13 cellular contexts compared by ENCODE assay signal in the genomic region with DNA sequence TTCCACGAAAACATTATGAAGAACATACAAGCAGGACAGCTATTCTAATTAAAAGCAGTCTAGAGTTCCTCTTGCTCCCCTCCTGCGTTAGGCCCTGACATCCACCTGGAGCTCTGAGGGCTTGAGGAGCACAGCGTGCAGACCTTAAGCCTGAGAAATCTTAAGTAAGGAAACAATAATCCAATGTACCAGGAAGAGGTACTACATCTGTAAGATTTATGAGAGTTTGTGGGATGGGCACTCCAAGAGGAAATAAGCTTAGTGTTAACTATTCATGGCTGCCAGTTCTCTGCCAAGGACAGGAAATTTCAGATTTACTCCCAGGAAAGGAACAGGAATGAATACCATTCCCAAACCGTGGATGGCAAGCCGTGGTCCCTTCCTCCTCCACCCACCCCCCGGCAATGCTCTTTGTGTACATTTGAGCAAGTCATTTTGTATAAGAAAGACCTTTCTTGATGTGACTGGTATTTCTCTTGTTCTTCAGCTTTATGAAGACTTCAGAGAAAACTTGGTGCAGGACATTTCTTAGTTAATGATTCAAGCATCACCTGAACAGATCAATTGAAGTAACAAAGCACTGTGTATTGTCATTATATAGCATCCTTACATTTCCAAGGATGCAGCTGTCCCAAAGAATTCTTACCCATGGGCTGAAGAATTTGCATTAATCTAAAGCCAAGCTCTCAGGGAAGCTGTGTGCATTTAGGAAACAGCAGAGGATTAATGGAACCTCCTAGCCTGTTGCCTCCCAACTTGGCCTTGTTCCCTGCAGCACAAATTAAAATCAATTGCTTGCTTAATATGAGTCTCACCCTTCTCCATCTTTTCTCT. TPM values are rescaled to one million over a fixed set of nuclear protein-coding genes. Genes with fewer than 3 reads are reported as not detected.
DNase-seq lines count a peak whose midpoint lies in the region; ATAC-seq, FAIRE-seq and TF ChIP-seq lines count a peak whose summit lies in the region.
"Had no signal": no experiment of that assay in that cellular context is flagged by ENCODE, and none has a peak within 500 bp of the region (broad histone marks: within the 10 kb centered on the region; RNA-seq: fewer than 3 reads in every experiment).

No MANE protein-coding gene starts in this region.

- H3K79me2 ChIP-seq in HepG2 (ENCODE audit: insufficient read depth, low read length): peaks cover 3% of the 10 kb centered on the region

- in situ Hi-C loops in HepG2 (cut with HindIII; ENCODE audit: extremely low pct_ligation_motif_present, low pct_unique_long_range_greater_than_20kb): no loop called here

- H3K4me1 ChIP-seq in HUES48 (ENCODE audit: control insufficient read depth, insufficient read depth, low read length) (peaks cover 25% of the 10 kb centered on the region), HepG2 (ENCODE audit: insufficient read depth, low read length) (peaks cover 57% of the 10 kb centered on the region), suprapubic skin (peaks cover 17% of the 10 kb centered on the region)

- DNase-seq in dermis blood vessel endothelial cell (peak; percentile 53), HepG2 (ENCODE audit: low spot score) (no peak), suprapubic skin (ENCODE audit: low spot score in 2 of 2) (no peak), GM19239 (ENCODE audit: insufficient read length, low spot score) (no peak)
- no peak for DNase-seq in stimulated activated CD4-positive, alpha-beta T cell treated with anti-CD3 and anti-CD28 coated beads, Interleukin-4, amount 100 ng/mL, for 4 hours
- DNase-seq: CD4-positive, alpha-beta T cell; erythroblast; NCI-H146; T-helper 2 cell had no signal

- H3K27me3 ChIP-seq in HUES48 (ENCODE audit: control insufficient read depth, insufficient read depth, low read length) (no peaks in the 10 kb centered on the region), HepG2 (ENCODE audit: control insufficient read depth in 1 of 2, insufficient read depth in 2 of 2, low read length in 2 of 2) (no peaks in the 10 kb centered on the region), suprapubic skin (no peaks in the 10 kb centered on the region)
- H3K27me3 ChIP-seq: tibial artery had no signal

- no peak for TF ChIP-seq CTCF in HepG2 (CRISPR knock-in tag; IDR thresholded peaks at IDR 0.05)
- no peak for TF ChIP-seq CTCF in suprapubic skin (IDR thresholded peaks at IDR 0.05)

- TF ChIP-seq EP300 in HepG2 (IDR thresholded peaks at IDR 0.05; ENCODE audit: low read depth in 2 of 2, low read length in 2 of 2) (no peak), HepG2 (CRISPR knock-in tag; IDR thresholded peaks at IDR 0.05; ENCODE audit: borderline replicate concordance) (no peak), suprapubic skin (IDR thresholded peaks at IDR 0.05) (no peak)

- H3K27ac ChIP-seq in HUES48 (ENCODE audit: low read depth, low read length) (peak overlapping the region; percentile 66), HepG2 (ENCODE audit: extremely low read length, insufficient read depth, low read length) (peak overlapping the region; percentile 26), suprapubic skin (peak overlapping the region; percentile 46)

- no peak for ATAC-seq in HepG2
- ATAC-seq in HG03095 (IDR thresholded peaks at IDR 0.05; ENCODE audit: unreplicated experiment): no peak

- 91% methylated on average over 6 of the region's 6 CpGs for WGBS in HepG2 (ENCODE audit: low lambda C conversion rate)
- 38% methylated on average over 6 of the region's 6 CpGs for WGBS in suprapubic skin

- intact Hi-C loops in HepG2 (cut with micrococcal nuclease; ENCODE audit: unreplicated experiment): no loop called here

- H3K36me3 ChIP-seq in HUES48 (ENCODE audit: control insufficient read depth, insufficient read depth, low read length) (no peaks in the 10 kb centered on the region), HepG2 (replicated peaks in 1 of 2; ENCODE audit: control insufficient read depth in 1 of 2, insufficient read depth in 2 of 2, low read length in 2 of 2) (peaks cover 7 to 22% of the 10 kb centered on the region in 2 experiments), suprapubic skin (peaks cover 21% of the 10 kb centered on the region)

- no TSS peak for BruUV-seq in HepG2 (replicated peaks; lab: Mats Ljungman, UMichigan)

- H3K9me3 ChIP-seq in HUES48 (ENCODE audit: control insufficient read depth, insufficient read depth, low read length): no peaks in the 10 kb centered on the region
- no peaks in the 10 kb centered on the region for H3K9me3 ChIP-seq in HepG2 (ENCODE audit: low read length)
- H3K9me3 ChIP-seq in suprapubic skin: no peaks in the 10 kb centered on the region
- H3K9me3 ChIP-seq: tibial artery had no signal

- H3K9ac ChIP-seq in HUES48 (ENCODE audit: low read depth, low read length): no peak overlapping the region
- no peak overlapping the region for H3K9ac ChIP-seq in HepG2 (ENCODE audit: insufficient read depth, low read depth, low read length)

- H2AFZ ChIP-seq in HepG2 (ENCODE audit: low read length): no peak overlapping the region

- CTCF ChIA-PET in HepG2 (lab: Yijun Ruan, JAX; ENCODE audit: low intra/inter-chr PET ratio, low total read pairs): no interaction called here

- no peak overlapping the region for H3K4me2 ChIP-seq in HepG2 (ENCODE audit: low read depth, low read length)

- TF ChIP-seq POLR2A in HepG2 (IDR thresholded peaks at IDR 0.05; ENCODE audit: insufficient read depth in 1 of 2, low read depth in 2 of 2, low read length in 2 of 2) (no peak), suprapubic skin (IDR thresholded peaks at IDR 0.05) (no peak)

- no peaks in the 10 kb centered on the region for H4K20me1 ChIP-seq in HepG2 (ENCODE audit: insufficient read depth, low read length)

- POLR2A ChIA-PET in HepG2 (lab: Yijun Ruan, JAX): interaction anchor here (1.1 to 1.3 kb wide), 2 partner anchors 23 to 52 kb away, joined by 4 read pairs; no protein-coding TSS in a partner anchor

- no peak overlapping the region; the same call in 1 of the 2 replicates for H3K4me3 ChIP-seq in HUES48 (ENCODE audit: low read depth, low read length)
- H3K4me3 ChIP-seq in HepG2 (replicated peaks in 1 of 3; ENCODE audit: insufficient read depth in 1 of 3, low read depth in 2 of 3, low read length in 3 of 3): no peak overlapping the region
- no peak overlapping the region for H3K4me3 ChIP-seq in suprapubic skin
- H3K4me3 ChIP-seq: tibial artery had no signal

- no peak for TF ChIP-seq RAD21 in HepG2 (CRISPR knock-in tag; IDR thresholded peaks at IDR 0.05)

- FAIRE-seq in HepG2 (lab: Jason Lieb, UNC) (peak; percentile 12), GM19239 (lab: Jason Lieb, UNC) (no peak)
- FAIRE-seq: H54 had no signal

TF ChIP-seq in HepG2, 621 proteins besides CTCF, POLR2A, EP300 and RAD21:
- TF ChIP-seq GABPB1 (CRISPR knock-in tag; IDR thresholded peaks at IDR 0.05): no peak
- TF ChIP-seq, protein P1, sequence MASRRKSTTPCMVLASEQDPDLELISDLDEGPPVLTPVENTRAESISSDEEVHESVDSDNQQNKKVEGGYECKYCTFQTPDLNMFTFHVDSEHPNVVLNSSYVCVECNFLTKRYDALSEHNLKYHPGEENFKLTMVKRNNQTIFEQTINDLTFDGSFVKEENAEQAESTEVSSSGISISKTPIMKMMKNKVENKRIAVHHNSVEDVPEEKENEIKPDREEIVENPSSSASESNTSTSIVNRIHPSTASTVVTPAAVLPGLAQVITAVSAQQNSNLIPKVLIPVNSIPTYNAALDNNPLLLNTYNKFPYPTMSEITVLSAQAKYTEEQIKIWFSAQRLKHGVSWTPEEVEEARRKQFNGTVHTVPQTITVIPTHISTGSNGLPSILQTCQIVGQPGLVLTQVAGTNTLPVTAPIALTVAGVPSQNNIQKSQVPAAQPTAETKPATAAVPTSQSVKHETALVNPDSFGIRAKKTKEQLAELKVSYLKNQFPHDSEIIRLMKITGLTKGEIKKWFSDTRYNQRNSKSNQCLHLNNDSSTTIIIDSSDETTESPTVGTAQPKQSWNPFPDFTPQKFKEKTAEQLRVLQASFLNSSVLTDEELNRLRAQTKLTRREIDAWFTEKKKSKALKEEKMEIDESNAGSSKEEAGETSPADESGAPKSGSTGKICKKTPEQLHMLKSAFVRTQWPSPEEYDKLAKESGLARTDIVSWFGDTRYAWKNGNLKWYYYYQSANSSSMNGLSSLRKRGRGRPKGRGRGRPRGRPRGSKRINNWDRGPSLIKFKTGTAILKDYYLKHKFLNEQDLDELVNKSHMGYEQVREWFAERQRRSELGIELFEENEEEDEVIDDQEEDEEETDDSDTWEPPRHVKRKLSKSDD (CRISPR knock-in tag; IDR thresholded peaks at IDR 0.05; ENCODE audit: low read depth): no peak
- no peak for TF ChIP-seq HMG20A (CRISPR knock-in tag; IDR thresholded peaks at IDR 0.05; ENCODE audit: borderline replicate concordance)
- TF ChIP-seq ZNF879 (CRISPR knock-in tag; IDR thresholded peaks at IDR 0.05): no peak
TF ChIP-seq in HepG2: peak in this region for 0.

RNA-seq across cellular contexts. Expression of a gene that starts 28.7 kb away (rescaled TPM):
- total RNA-seq in dermis blood vessel endothelial cell: 8.0 and 8.7 TPM in 2 replicates
- total RNA-seq in HepG2 (2016; rRNA removed; fragmentation: Illumina TruSeq; extraction: Trizol): 3.2 and 4.0 TPM in 2 replicates
- total RNA-seq in HepG2 (2016; cell fraction: cytosol; rRNA removed; fragmentation: Illumina TruSeq; extraction: Trizol; ENCODE audit: low read depth): 4.3 and 5.3 TPM in 2 replicates
- total RNA-seq in HepG2 (2016; cell fraction: insoluble cytoplasmic fraction; rRNA removed; fragmentation: Illumina TruSeq; extraction: Trizol): 2.3 and 4.1 TPM in 2 replicates
- 3.3 and 5.4 TPM in 2 replicates for total RNA-seq in HepG2 (2016; cell fraction: membrane; rRNA removed; fragmentation: Illumina TruSeq; extraction: Trizol)
- total RNA-seq in HepG2 (2016; cell fraction: nucleus; rRNA removed; fragmentation: Illumina TruSeq; extraction: Trizol): 2.0 and 2.1 TPM in 2 replicates
- polyA plus RNA-seq in HepG2 (2011; rRNA removed): 5.3 and 7.5 TPM in 2 replicates
- polyA plus RNA-seq in HepG2 (2011; cell fraction: cytosol; rRNA removed): 5.6 and 9.0 TPM in 2 replicates
- 8.6 and 9.9 TPM in 2 replicates for polyA plus RNA-seq in HepG2 (2011; cell fraction: nucleus; rRNA removed)
- 2.1 and 2.6 TPM in 2 replicates for polyA plus RNA-seq in HepG2 (2012)
- 4.2 and 6.5 TPM in 2 replicates for polyA plus RNA-seq in HepG2 (2016; cell fraction: cytosol; fragmentation: Illumina TruSeq; extraction: Trizol; ENCODE audit: low read depth)
- polyA plus RNA-seq in HepG2 (2016; cell fraction: insoluble cytoplasmic fraction; fragmentation: Illumina TruSeq; extraction: Trizol; ENCODE audit: low read depth): 2.0 and 2.3 TPM in 2 replicates
- polyA plus RNA-seq in HepG2 (2016; cell fraction: membrane; fragmentation: Illumina TruSeq; extraction: Trizol; ENCODE audit: low read depth): 3.5 and 5.1 TPM in 2 replicates
- 2.0 and 2.9 TPM in 2 replicates for polyA plus RNA-seq in HepG2 (2016; cell fraction: nucleus; fragmentation: Illumina TruSeq; extraction: Trizol; ENCODE audit: insufficient read depth, low read depth)
- 1.2 and 3.8 TPM in 2 replicates for polyA minus RNA-seq in HepG2 (2011; rRNA and poly(A)+ RNA removed; ENCODE audit: low replicate concordance)
- 0.89 TPM in 1 of 2 replicates, not detected in the other for polyA minus RNA-seq in HepG2 (2011; cell fraction: cytosol; rRNA and poly(A)+ RNA removed)
- 6.2 and 7.3 TPM in 2 replicates for polyA minus RNA-seq in HepG2 (2011; cell fraction: nucleus; rRNA and poly(A)+ RNA removed)
- 10 to 100 TPM; 13.2 to 16.7 (median 15.0) TPM for total RNA-seq in suprapubic skin
